Comparison of ENCODE assay signal across 19 cellular contexts in the genomic region with DNA sequence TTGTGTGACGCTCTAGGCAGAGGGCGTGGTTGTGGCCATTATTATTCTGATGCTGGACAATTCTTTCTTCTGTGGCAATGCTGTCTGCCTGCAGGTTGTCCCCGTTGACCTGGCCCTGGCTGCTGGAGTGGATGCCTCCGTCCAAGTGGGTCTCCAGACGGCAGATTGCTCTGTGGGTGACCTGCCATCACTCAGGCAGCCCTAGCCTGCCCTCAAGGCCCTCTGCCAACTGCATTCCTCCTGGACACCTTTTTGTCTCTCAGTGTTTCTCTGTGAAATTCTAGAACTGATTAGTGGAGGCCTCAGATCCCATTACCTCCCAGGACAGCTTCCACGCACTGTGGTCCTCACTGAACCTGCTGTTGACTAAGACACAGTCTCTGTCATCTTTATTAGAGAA.
"Had no signal": no experiment of that assay in that cellular context is flagged by ENCODE, and none has a peak within 500 bp of the region (broad histone marks: within the 10 kb centered on the region; RNA-seq: fewer than 3 reads in every experiment).

No MANE protein-coding gene starts in this region.

- DNase-seq: effector memory CD8-positive, alpha-beta T cell; gastrocnemius medialis; heart right ventricle; hypothalamus; left ventricle myocardium inferior; lower lobe of right lung; mesenchymal stem cell; naive B cell; stimulated activated CD4-positive, alpha-beta T cell treated with anti-CD3 and anti-CD28 coated beads, Interleukin-12 subunit alpha, Interleukin-12 subunit beta, amount 100 ng/mL, for 4 hours; stimulated activated naive CD4-positive, alpha-beta T cell treated with Interleukin-2 at 50 U/mL for 16 hours; trophoblast cell had no signal

- FAIRE-seq: colon, islet of Langerhans had no signal

- H3K9me3 Mint-ChIP-seq: dendritic cell treated with granulocyte-macrophage colony-stimulating factor and Interleukin-4, amounts not matched to agents 40 ng/mL and 50 ng/mL, for 4 days; effector memory CD8-positive, alpha-beta T cell; nephron had no signal

- H3K4me3 ChIP-seq: esophagus muscularis mucosa, gastrocnemius medialis, heart right ventricle, left ventricle myocardium inferior, lower lobe of right lung, skin epidermis had no signal

- H3K27ac ChIP-seq: esophagus muscularis mucosa, gastrocnemius medialis, heart right ventricle, left ventricle myocardium inferior, lower lobe of right lung, neutrophil, skin epidermis had no signal

- H3K4me3 Mint-ChIP-seq: dendritic cell treated with granulocyte-macrophage colony-stimulating factor and Interleukin-4, amounts not matched to agents 40 ng/mL and 50 ng/mL, for 4 days; effector memory CD8-positive, alpha-beta T cell; nephron had no signal

- H3K27me3 Mint-ChIP-seq: dendritic cell treated with granulocyte-macrophage colony-stimulating factor and Interleukin-4, amounts not matched to agents 40 ng/mL and 50 ng/mL, for 4 days; effector memory CD8-positive, alpha-beta T cell; naive B cell had no signal

- H3K9me3 ChIP-seq: esophagus muscularis mucosa, gastrocnemius medialis, heart right ventricle, left ventricle myocardium inferior, lower lobe of right lung, neutrophil had no signal

- H3K27me3 ChIP-seq: esophagus muscularis mucosa, gastrocnemius medialis, heart right ventricle, neutrophil had no signal

- ATAC-seq: effector memory CD8-positive, alpha-beta T cell; heart right ventricle; lower lobe of right lung; sciatic nerve had no signal

- H3K27ac Mint-ChIP-seq: dendritic cell treated with granulocyte-macrophage colony-stimulating factor and Interleukin-4, amounts not matched to agents 40 ng/mL and 50 ng/mL, for 4 days; nephron had no signal
